Comparison of ENCODE assay signal across 15 cellular contexts in the genomic region with DNA sequence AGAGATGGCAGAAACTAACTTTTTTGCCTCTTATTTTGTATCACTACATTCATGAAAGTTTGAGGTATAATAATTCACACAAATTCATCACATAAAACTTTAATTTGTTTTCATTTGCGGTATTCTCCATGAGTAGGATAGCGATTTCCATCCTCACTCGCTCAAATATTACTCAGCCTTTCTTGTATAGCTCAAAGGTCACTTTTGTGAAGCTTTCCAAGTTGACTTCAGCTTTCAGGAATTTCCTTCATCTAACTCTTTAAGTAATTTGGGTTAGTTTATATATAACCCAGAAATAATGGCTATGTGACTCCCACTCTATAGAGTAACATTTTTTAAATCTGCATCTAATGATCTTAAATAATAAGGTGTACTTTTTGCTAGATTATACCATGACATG.
DNase-seq lines count a peak whose midpoint lies in the region; FAIRE-seq lines count a peak whose summit lies in the region.
"Had no signal": no experiment of that assay in that cellular context is flagged by ENCODE, and none has a peak within 500 bp of the region (broad histone marks: within the 10 kb centered on the region; RNA-seq: fewer than 3 reads in every experiment).

No MANE protein-coding gene starts in this region.

- DNase-seq in Caki2 (ENCODE audit: low read depth) = peak; percentile 49
- peak; percentile 51 for DNase-seq in adipocyte (ENCODE audit: low read depth)
- DNase-seq in fibroblast of peridontal ligament (ENCODE audit: extremely low read depth) = peak; percentile 12
- DNase-seq in renal cortical epithelial cell (ENCODE audit: low read depth) = peak; percentile 32
- DNase-seq in activated CD4-positive, alpha-beta T cell treated with anti-CD3 and anti-CD28 coated beads, Interleukin-2, amount 50 U/mL, for 4 hours = no peak
- DNase-seq in NCI-H1436 treated with DMSO at 0.1 percent for 48 hours (lab: John Stamatoyannopoulos, UW) = no peak
- DNase-seq in small intestine = no peak
- DNase-seq: AML-193, GM23248, HCEC 1CT, NCI-H1436, NCI-H2029 treated with DMSO at 0.1 percent for 48 hours, NCI-H2171 treated with DMSO at 0.1 percent for 48 hours, NCI-H774 had no signal

- no peaks in the 10 kb centered on the region for H3K27me3 ChIP-seq in adipocyte (replicated peaks; ENCODE audit: control insufficient read depth, insufficient read depth, low read length)
- no peaks in the 10 kb centered on the region for H3K27me3 ChIP-seq in small intestine (ENCODE audit: control insufficient read depth in 2 of 2, insufficient read depth in 2 of 2, low read length in 2 of 2)

- H3K4me1 ChIP-seq in adipocyte (ENCODE audit: control insufficient read depth, insufficient read depth, low read length) = no peaks in the 10 kb centered on the region
- no peaks in the 10 kb centered on the region for H3K4me1 ChIP-seq in small intestine (ENCODE audit: control insufficient read depth in 2 of 2, insufficient read depth in 1 of 2, low read depth in 1 of 2, low read length in 1 of 2)

- in situ Hi-C loops in Caki2 (cut with HindIII; ENCODE audit: low pct_unique_long_range_greater_than_20kb, low sequenced_read_pairs) = no loop called here

- H3K36me3 ChIP-seq in adipocyte (ENCODE audit: control insufficient read depth, insufficient read depth, low read length, severe bottlenecking) (no peaks in the 10 kb centered on the region), small intestine (ENCODE audit: control insufficient read depth in 2 of 2, insufficient read depth in 2 of 2, low read length in 2 of 2) (no peaks in the 10 kb centered on the region)

- H3K9ac ChIP-seq in adipocyte (ENCODE audit: low read length) = no peak overlapping the region
- H3K9ac ChIP-seq: GM23248 had no signal

- H3K9me3 ChIP-seq in adipocyte (ENCODE audit: control insufficient read depth, low read length) = no peaks in the 10 kb centered on the region
- no peaks in the 10 kb centered on the region for H3K9me3 ChIP-seq in small intestine (ENCODE audit: control insufficient read depth, low read depth)

- no peak for FAIRE-seq in small intestine (lab: Jason Lieb, UNC)
- FAIRE-seq: K562 had no signal

- H3K4me3 ChIP-seq in adipocyte (ENCODE audit: low read length) (no peak overlapping the region), small intestine (ENCODE audit: low read depth in 1 of 2, low read length in 2 of 2) (no peak overlapping the region)
- H3K4me3 ChIP-seq: GM23248, K562 had no signal

- WGBS in small intestine, 3 donors = 70 to 74% (median 74%) methylated on average over 3 of the region's 3 CpGs

- H3K27ac ChIP-seq in small intestine (ENCODE audit: low read depth in 1 of 2, low read length in 1 of 2) = no peak overlapping the region
- H3K27ac ChIP-seq: GM23248 had no signal

Comparison
In these comparisons a context has a peak if more than half of its experiments do, and no peak if none do; other contexts are left out.
1. DNase-seq: peak in Caki2 (single experiment), adipocyte (single experiment), fibroblast of peridontal ligament (single experiment) and renal cortical epithelial cell (single experiment); none in activated CD4-positive, alpha-beta T cell treated with anti-CD3 and anti-CD28 coated beads, Interleukin-2, amount 50 U/mL, for 4 hours (0 of 2), NCI-H1436 treated with DMSO at 0.1 percent for 48 hours (single experiment) and small intestine (single experiment).